In the genomic region with DNA sequence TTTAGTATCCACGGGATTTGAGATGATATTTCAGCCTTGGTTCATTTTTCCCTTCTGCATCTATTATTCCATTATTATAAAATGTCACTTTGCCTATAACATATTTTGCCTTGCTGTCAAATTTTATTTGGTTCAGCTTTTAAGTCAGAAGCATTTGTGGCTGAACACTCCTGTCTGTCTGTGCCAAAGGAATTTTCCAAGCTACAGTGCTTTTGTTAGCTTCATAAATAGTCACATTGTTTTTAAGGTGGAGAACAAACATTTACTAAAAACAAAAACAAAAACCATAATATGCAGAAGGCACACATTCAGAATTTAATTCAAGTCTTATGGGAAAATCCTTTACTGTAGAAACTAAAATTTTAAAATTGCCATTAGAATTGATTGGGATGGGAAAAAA, we compare ENCODE assay signal across 13 cellular contexts. TPM values are rescaled to one million over a fixed set of nuclear protein-coding genes. Genes with fewer than 3 reads are reported as not detected.
A peak's percentile ranks its signal among the peaks of the same experiment; 100 is the strongest.
DNase-seq lines count a peak whose midpoint lies in the region.
"Had no signal": no experiment of that assay in that cellular context is flagged by ENCODE, and none has a peak within 500 bp of the region (broad histone marks: within the 10 kb centered on the region; RNA-seq: fewer than 3 reads in every experiment).

No MANE protein-coding gene starts in this region.

- DNase-seq in caudate nucleus (lab: John Stamatoyannopoulos, UW) (no peak), globus pallidus (ENCODE audit: low spot score) (peak; percentile 85), pons (ENCODE audit: low spot score) (peak; percentile 88), NCI-H1092 treated with DMSO at 0.1 percent for 48 hours (lab: John Stamatoyannopoulos, UW) (no peak), hepatic stellate cell (ENCODE audit: low spot score) (no peak), NCI-H146 (lab: John Stamatoyannopoulos, UW) (no peak)
- DNase-seq: BE2C; Caco-2; CD4-positive, CD25-positive, alpha-beta regulatory T cell; CD8-positive, alpha-beta memory T cell; HFFc6 had no signal

- H3K27ac ChIP-seq in caudate nucleus (ENCODE audit: low read depth, low read length) (peak overlapping the region; percentile 86), temporal lobe (ENCODE audit: low read depth, low read length) (peak overlapping the region; percentile 95)
- H3K27ac ChIP-seq: HL-60 had no signal

RNA-seq across cellular contexts. Expression of gene ELMO1, which starts 33.8 kb away (rescaled TPM):
- total RNA-seq in temporal lobe, result 59.3 TPM
- total RNA-seq: HFFc6 had no signal

Comparison
In these comparisons a context has a peak if more than half of its experiments do, and no peak if none do; other contexts are left out.
1. DNase-seq: peak in globus pallidus (single experiment) and pons (single experiment); none in caudate nucleus (0 of 61), NCI-H1092 treated with DMSO at 0.1 percent for 48 hours (single experiment), hepatic stellate cell (single experiment) and NCI-H146 (single experiment).